In genomic region chrX:30495468-30495867, GRCh38 we compare ENCODE assay signal across 9 cellular contexts.
DNase-seq lines count a peak whose midpoint lies in the region; ATAC-seq lines count a peak whose summit lies in the region.
"Had no signal": no experiment of that assay in that cellular context is flagged by ENCODE, and none has a peak within 500 bp of the region (broad histone marks: within the 10 kb centered on the region; RNA-seq: fewer than 3 reads in every experiment).

No MANE protein-coding gene starts in this region.

- in situ Hi-C loops in SK-MEL-5 (cut with HindIII; ENCODE audit: low pct_unique_long_range_greater_than_20kb, low sequenced_read_pairs) = no loop called here

- ATAC-seq in GM19025 (IDR thresholded peaks at IDR 0.05; ENCODE audit: low read depth, unreplicated experiment) (peak; percentile 48), HG02759 (IDR thresholded peaks at IDR 0.05; ENCODE audit: unreplicated experiment) (peak; percentile 59), HG03469 (IDR thresholded peaks at IDR 0.05; ENCODE audit: unreplicated experiment) (no peak)
- no peak for ATAC-seq in effector memory CD8-positive, alpha-beta T cell (replicated peaks)
- ATAC-seq: PC-3 had no signal

- no peak overlapping the region for H3K4me3 Mint-ChIP-seq in effector memory CD8-positive, alpha-beta T cell

- no peaks in the 10 kb centered on the region for H3K36me3 Mint-ChIP-seq in effector memory CD8-positive, alpha-beta T cell (ENCODE audit: insufficient read depth)

- H3K27me3 Mint-ChIP-seq in effector memory CD8-positive, alpha-beta T cell = no peaks in the 10 kb centered on the region

- H3K9me3 Mint-ChIP-seq in effector memory CD8-positive, alpha-beta T cell = no peaks in the 10 kb centered on the region

- H3K4me1 Mint-ChIP-seq in effector memory CD8-positive, alpha-beta T cell (ENCODE audit: low read depth in 2 of 2) = no peaks in the 10 kb centered on the region

- no peak overlapping the region for H3K27ac Mint-ChIP-seq in effector memory CD8-positive, alpha-beta T cell

- DNase-seq in SK-MEL-5 (ENCODE audit: low read depth, low spot score) = peak; percentile 1
- no peak for DNase-seq in NCI-H187 treated with DMSO at 0.1 percent for 48 hours (lab: John Stamatoyannopoulos, UW)
- DNase-seq in D341Med (ENCODE audit: low spot score) = no peak
- DNase-seq in effector memory CD8-positive, alpha-beta T cell = no peak
- DNase-seq: NCI-H69, PC-3 had no signal

Comparison
In these comparisons a context has a peak if more than half of its experiments do, and no peak if none do; other contexts are left out.
1. ATAC-seq: peak in GM19025 (single experiment) and HG02759 (single experiment); none in effector memory CD8-positive, alpha-beta T cell (single experiment) and HG03469 (single experiment).